Comparison of ENCODE assay signal across 1 cellular context in genomic region chr11:128948583-128948982, GRCh38.
TF ChIP-seq lines count a peak whose summit lies in the region.

No MANE protein-coding gene starts in this region.

TF ChIP-seq in SK-N-SH treated with all-trans-retinoic acid at 6 μM for 48 hours, 23 proteins besides CTCF, POLR2A, EP300 and RAD21 (continued from another document):
- TF ChIP-seq TSHZ2 (CRISPR knock-in tag; IDR thresholded peaks at IDR 0.05) (no peak), TCF4 (CRISPR knock-in tag; IDR thresholded peaks at IDR 0.05; ENCODE audit: borderline replicate concordance) (no peak), ESRRG (CRISPR knock-in tag; IDR thresholded peaks at IDR 0.05) (no peak), TOX (CRISPR knock-in tag; IDR thresholded peaks at IDR 0.05; ENCODE audit: borderline replicate concordance) (no peak), ZNF565 (CRISPR knock-in tag; conservative IDR thresholded peaks at IDR 0.05; ENCODE audit: low read depth) (no peak), CSRNP3 (CRISPR knock-in tag; IDR thresholded peaks at IDR 0.05) (no peak), CSDC2 (CRISPR knock-in tag; IDR thresholded peaks at IDR 0.05) (no peak)
